Comparison of ENCODE assay signal across 8 cellular contexts in the genomic region with DNA sequence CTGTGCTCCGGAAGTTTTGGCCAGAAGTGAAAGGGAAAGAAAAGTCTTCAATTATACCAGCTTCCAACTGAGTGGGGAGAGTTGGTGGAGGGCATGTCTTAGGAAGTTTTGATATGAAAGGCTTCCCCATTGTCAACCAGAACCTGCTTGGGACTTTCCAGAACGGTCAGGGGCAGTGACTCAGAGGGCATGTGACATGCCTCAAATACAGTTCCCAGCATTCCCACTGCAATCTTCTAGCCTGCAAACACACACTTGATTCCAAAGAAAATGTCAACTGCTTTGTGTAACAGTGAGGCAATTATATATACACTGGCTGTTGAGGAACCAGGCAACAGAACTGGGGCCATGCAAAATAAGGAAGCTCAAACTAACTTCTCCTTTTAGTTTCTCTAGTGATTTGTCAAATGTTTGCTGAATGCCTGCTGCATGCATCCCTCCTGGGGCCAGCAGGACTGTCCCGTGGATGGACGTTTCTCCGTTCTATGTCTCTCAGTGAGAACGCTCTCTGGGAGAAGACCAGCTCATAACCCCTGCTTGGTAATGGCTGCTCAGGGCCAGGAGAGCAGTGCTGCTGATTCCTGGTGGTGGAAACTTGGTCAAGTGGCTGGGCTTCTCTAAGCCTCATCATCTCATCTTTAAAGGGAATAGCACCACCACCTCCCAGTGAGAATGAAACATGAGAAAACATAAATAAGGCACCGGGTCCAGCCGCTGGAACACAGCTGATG. TPM values are rescaled to one million over a fixed set of nuclear protein-coding genes. Genes with fewer than 3 reads are reported as not detected.
DNase-seq lines count a peak whose midpoint lies in the region; ATAC-seq, FAIRE-seq and TF ChIP-seq lines count a peak whose summit lies in the region.

No MANE protein-coding gene starts in this region.

- H3K4me3 ChIP-seq in fibroblast of mammary gland (ENCODE audit: control insufficient read depth, low read depth, low read length) (no peak overlapping the region), WERI-Rb-1 (ENCODE audit: low read depth, low read length) (no peak overlapping the region)

- peak; percentile 61 for ATAC-seq in HG02885 (IDR thresholded peaks at IDR 0.05; ENCODE audit: poor library complexity, unreplicated experiment)
- ATAC-seq in T-cell (replicated peaks in 1 of 4): no peak
- ATAC-seq in omental fat pad (ENCODE audit: low FRiP score): peak; percentile 65

- H3K36me3 ChIP-seq in WERI-Rb-1: peaks cover 28% of the 10 kb centered on the region

- H3K27me3 ChIP-seq in WERI-Rb-1 (ENCODE audit: insufficient read depth, low read depth, severe bottlenecking): no peaks in the 10 kb centered on the region

- H3K27ac Mint-ChIP-seq in T-cell: peak overlapping the region; percentile 43 to 72

- no peaks in the 10 kb centered on the region for H3K9me3 ChIP-seq in WERI-Rb-1 (ENCODE audit: severe bottlenecking)

- H3K9me3 Mint-ChIP-seq in T-cell: no peaks in the 10 kb centered on the region

- POLR2A ChIA-PET in T-cell (lab: Charles Lee): no interaction called here

- no peak overlapping the region for H3K4me3 Mint-ChIP-seq in T-cell

- FAIRE-seq in GM12892 (lab: Jason Lieb, UNC): peak; percentile 84

- H3K27me3 Mint-ChIP-seq in T-cell: no peaks in the 10 kb centered on the region

- TF ChIP-seq CTCF in fibroblast of mammary gland (conservative IDR thresholded peaks at IDR 0.05; ENCODE audit: control insufficient read depth, insufficient read depth, low read depth, low read length): no peak
- TF ChIP-seq CTCF in omental fat pad (IDR thresholded peaks at IDR 0.05): no peak
- TF ChIP-seq CTCF in WERI-Rb-1 (IDR thresholded peaks at IDR 0.05; ENCODE audit: low read depth, low read length): no peak

- DNase-seq in GM12892 (ENCODE audit: insufficient read length) (no peak), T-cell (no peak), fibroblast of mammary gland (ENCODE audit: low read depth) (peak; percentile 77), omental fat pad (ENCODE audit: low spot score) (peak; percentile 31), NCI-H2081 treated with DMSO at 0.1 percent for 48 hours (lab: John Stamatoyannopoulos, UW) (no peak), WERI-Rb-1 (no peak)
- no peak for DNase-seq in NK-92 treated with Interleukin-12 subunit alpha and Interleukin-12 subunit beta, amount 100 ng/mL, for 24 hours (lab: John Stamatoyannopoulos, UW)

- CTCF ChIA-PET in T-cell (lab: Charles Lee): interaction anchor here in 1 of 2 donors (0.7 kb wide), 1 partner anchor 305 kb away, joined by 5 read pairs; no protein-coding TSS in a partner anchor

- peaks cover 52% of the 10 kb centered on the region for H3K36me3 Mint-ChIP-seq in T-cell

- H3K4me1 Mint-ChIP-seq in T-cell: peaks cover 0 to 10% (median 0%) of the 10 kb centered on the region in 3 donors

- TF ChIP-seq POLR2A in GM12892 (IDR thresholded peaks at IDR 0.05; ENCODE audit: low read depth, low read length): no peak

- H3K27ac ChIP-seq in WERI-Rb-1: no peak overlapping the region

RNA-seq across cellular contexts. Expression of gene SLC25A47, which starts 18.3 kb away (rescaled TPM):
- not detected for polyA plus RNA-seq in GM12892 (2012; ENCODE audit: missing spikeins)
- total RNA-seq in T-cell (under 1 TPM in 1 of 5 donors, not detected in 4; 0.16 TPM), omental fat pad (under 1 TPM in 1 of 4 donors, not detected in 3; 0.37 TPM)

RNA-seq across cellular contexts. Expression of gene WDR25, which starts 34.8 kb away (rescaled TPM):
- polyA plus RNA-seq in GM12892 (2012; ENCODE audit: missing spikeins): 2.6 TPM
- total RNA-seq in T-cell (1 to 10 TPM; 5.7 to 9.7 (median 7.2) TPM), omental fat pad (10 to 100 TPM in 3 of 4 donors, 1 to 10 TPM in 1; 8.6 to 11.2 (median 10.3) TPM)

RNA-seq across cellular contexts. Expression of gene SLC25A29, which starts 35.2 kb away (rescaled TPM):
- polyA plus RNA-seq in GM12892 (2012; ENCODE audit: missing spikeins): 9.7 TPM
- total RNA-seq in T-cell (10 to 100 TPM in 4 of 5 donors, 1 to 10 TPM in 1; 4.7 to 74.1 (median 33.4) TPM), omental fat pad (10 to 100 TPM; 29.7 to 72.2 (median 50.2) TPM)

Comparison
In these comparisons a context has a peak if more than half of its experiments do, and no peak if none do; other contexts are left out.
1. DNase-seq: peak in fibroblast of mammary gland (single experiment) and omental fat pad (single experiment); none in GM12892 (single experiment), T-cell (0 of 34), NCI-H2081 treated with DMSO at 0.1 percent for 48 hours (single experiment), NK-92 treated with Interleukin-12 subunit alpha and Interleukin-12 subunit beta, amount 100 ng/mL, for 24 hours (single experiment) and WERI-Rb-1 (single experiment).
2. ATAC-seq: peak in HG02885 (single experiment) and omental fat pad (single experiment); none in T-cell (0 of 4).